8 cellular contexts compared by ENCODE assay signal in genomic region chr19:6767357-6768235, GRCh38. TPM values are rescaled to one million over a fixed set of nuclear protein-coding genes. Genes with fewer than 3 reads are reported as not detected.
DNase-seq lines count a peak whose midpoint lies in the region; ATAC-seq and TF ChIP-seq lines count a peak whose summit lies in the region.

Gene SH2D3A (minus strand): TSS chr19:6767435. CDS start chr19:6763748, 3,687 bp downstream.

- DNase-seq in CD1c-positive myeloid dendritic cell (ENCODE audit: extremely low spot score) (peak; percentile 85), OCI-LY7 (ENCODE audit: low spot score) (peak; percentile 99), foreskin keratinocyte (peak; percentile 90 to 96)
- DNase-seq in activated T-cell treated with anti-CD3 and anti-CD28 coated beads, Interleukin-2, amount 50 U/mL, for 24 hours: peak; percentile 94

- H3K4me1 Mint-ChIP-seq in activated T-cell treated with anti-CD3 and anti-CD28 coated beads, Interleukin-2, amount 50 U/mL, for 24 hours (ENCODE audit: low read depth): peaks cover 51% of the 10 kb centered on the region

- H3K4me1 ChIP-seq in OCI-LY7 (ENCODE audit: insufficient read depth, low read length, poor library complexity, severe bottlenecking) (peaks cover 32% of the 10 kb centered on the region), foreskin keratinocyte (peaks cover 4% of the 10 kb centered on the region), parathyroid adenoma (peaks cover 19% of the 10 kb centered on the region), urinary bladder (ENCODE audit: insufficient read depth) (no peaks in the 10 kb centered on the region)

- no peaks in the 10 kb centered on the region for H3K9me2 ChIP-seq in OCI-LY7 (ENCODE audit: insufficient read depth, low read length)

- H3K27ac ChIP-seq in OCI-LY7 (ENCODE audit: low read depth, low read length, poor library complexity, severe bottlenecking) (peak within 1 kb of the TSS; percentile 47), foreskin keratinocyte (peak within 1 kb of the TSS; percentile 82), parathyroid adenoma (peak within 1 kb of the TSS; percentile 80), urinary bladder (ENCODE audit: low read depth) (peak within 1 kb of the TSS; percentile 7)

- H3K4me3 ChIP-seq in OCI-LY7 (ENCODE audit: low read depth, low read length, poor library complexity, severe bottlenecking): peak within 1 kb of the TSS; percentile 75
- H3K4me3 ChIP-seq in parathyroid adenoma (ENCODE audit: low read depth, low read length): peak within 1 kb of the TSS; percentile 89
- H3K4me3 ChIP-seq in urinary bladder (ENCODE audit: low read depth, low read length): peak within 1 kb of the TSS; percentile 30

- H3K27me3 Mint-ChIP-seq in activated T-cell treated with anti-CD3 and anti-CD28 coated beads, Interleukin-2, amount 50 U/mL, for 24 hours: no peaks in the 10 kb centered on the region

- H3K9ac ChIP-seq in parathyroid adenoma: no peak within 1 kb of the TSS

- peaks cover 19% of the 10 kb centered on the region for H3K36me3 Mint-ChIP-seq in activated T-cell treated with anti-CD3 and anti-CD28 coated beads, Interleukin-2, amount 50 U/mL, for 24 hours (ENCODE audit: low read depth)

- H3K27me3 ChIP-seq in foreskin keratinocyte (no peaks in the 10 kb centered on the region), parathyroid adenoma (ENCODE audit: control insufficient read depth, insufficient read depth, low read length) (no peaks in the 10 kb centered on the region)

- H4K20me1 ChIP-seq in OCI-LY7 (ENCODE audit: insufficient read depth, low read length): no peaks in the 10 kb centered on the region

- peak within 1 kb of the TSS; percentile 76 for H2AFZ ChIP-seq in OCI-LY7 (ENCODE audit: low read length)
- H2AFZ ChIP-seq in parathyroid adenoma: peak within 1 kb of the TSS; percentile 85

- POLR2A ChIA-PET in OCI-LY7 (lab: Charles Lee): interaction anchor here (1.3 kb wide), 1 partner anchor 35 kb away, joined by 3 read pairs; no protein-coding TSS in a partner anchor

- TF ChIP-seq CTCF in OCI-LY7 (conservative IDR thresholded peaks at IDR 0.05; ENCODE audit: low read length) (no peak), foreskin keratinocyte (conservative IDR thresholded peaks at IDR 0.05) (no peak), parathyroid adenoma (IDR thresholded peaks at IDR 0.05) (peak; percentile 9)

- H3K4me3 Mint-ChIP-seq in activated T-cell treated with anti-CD3 and anti-CD28 coated beads, Interleukin-2, amount 50 U/mL, for 24 hours: peak within 1 kb of the TSS; percentile 87

- H3K79me2 ChIP-seq in OCI-LY7 (ENCODE audit: insufficient read depth, low read depth, low read length) (no peaks in the 10 kb centered on the region), parathyroid adenoma (no peaks in the 10 kb centered on the region)

- no peaks in the 10 kb centered on the region for H3K9me3 Mint-ChIP-seq in activated T-cell treated with anti-CD3 and anti-CD28 coated beads, Interleukin-2, amount 50 U/mL, for 24 hours

- ATAC-seq in GM19452 (IDR thresholded peaks at IDR 0.05; ENCODE audit: unreplicated experiment): peak; percentile 65
- ATAC-seq in HG03521 (IDR thresholded peaks at IDR 0.05; ENCODE audit: unreplicated experiment): peak; percentile 58
- peak; percentile 77 for ATAC-seq in foreskin keratinocyte

- H3K36me3 ChIP-seq in OCI-LY7 (ENCODE audit: insufficient read depth, low read length): no peaks in the 10 kb centered on the region
- H3K36me3 ChIP-seq in parathyroid adenoma (ENCODE audit: control insufficient read depth, insufficient read depth, low read length): no peaks in the 10 kb centered on the region
- H3K36me3 ChIP-seq in urinary bladder (ENCODE audit: insufficient read depth): no peaks in the 10 kb centered on the region

- peak within 1 kb of the TSS; percentile 97 for H3K27ac Mint-ChIP-seq in activated T-cell treated with anti-CD3 and anti-CD28 coated beads, Interleukin-2, amount 50 U/mL, for 24 hours

- BruUV-seq in OCI-LY7 (replicated peaks; lab: Mats Ljungman, UMichigan): no TSS peak

- H3K4me2 ChIP-seq in OCI-LY7 (ENCODE audit: low read length) (peak within 1 kb of the TSS; percentile 84), parathyroid adenoma (ENCODE audit: low read length) (peak within 1 kb of the TSS; percentile 97)

- intact Hi-C loops in OCI-LY7 (cut with micrococcal nuclease; ENCODE audit: unreplicated experiment): loop anchor here (1.0 kb wide), 1 partner anchor 29 kb away; no protein-coding TSS in a partner anchor

- CTCF ChIA-PET in OCI-LY7 (lab: Charles Lee; ENCODE audit: unreplicated experiment): interaction anchor here (0.8 kb wide), 1 partner anchor 36 kb away, joined by 3 read pairs; no protein-coding TSS in a partner anchor

- WGBS in urinary bladder: 2% methylated on average over 47 of the region's 47 CpGs

- no peaks in the 10 kb centered on the region for H3K9me3 ChIP-seq in OCI-LY7 (ENCODE audit: low read length)
- H3K9me3 ChIP-seq in parathyroid adenoma (ENCODE audit: control insufficient read depth, low read length): no peaks in the 10 kb centered on the region

RNA-seq across cellular contexts. Expression of gene SH2D3A, which starts in this region (rescaled TPM):
- 7.8 and 8.5 TPM in 2 replicates for total RNA-seq in OCI-LY7 (2014; rRNA removed; shearing (Covaris generic))
- total RNA-seq in OCI-LY7 (2022): 9.8 and 13.3 TPM in 2 replicates
- total RNA-seq in foreskin keratinocyte: 49.3 and 57.8 TPM in 2 replicates
- polyA plus RNA-seq in foreskin keratinocyte: 54.1 and 56.0 TPM in 2 replicates
- 11.4 TPM for total RNA-seq in urinary bladder
- polyA plus RNA-seq in urinary bladder: 5.5 TPM

Comparison
In these comparisons a context has a peak if more than half of its experiments do, and no peak if none do; other contexts are left out.
1. Peak in every context shown above with its lines: DNase-seq, ATAC-seq, H3K4me3 ChIP-seq and H3K27ac ChIP-seq.
2. H3K27ac ChIP-seq: peak in every context shown above with its lines; median percentile 82 in foreskin keratinocyte; 80 in parathyroid adenoma; 47 in OCI-LY7; 7 in urinary bladder.
3. H3K4me3 ChIP-seq: peak in every context shown above with its lines; median percentile 89 in parathyroid adenoma; 75 in OCI-LY7; 30 in urinary bladder.